16 cellular contexts compared by ENCODE assay signal in the genomic region with DNA sequence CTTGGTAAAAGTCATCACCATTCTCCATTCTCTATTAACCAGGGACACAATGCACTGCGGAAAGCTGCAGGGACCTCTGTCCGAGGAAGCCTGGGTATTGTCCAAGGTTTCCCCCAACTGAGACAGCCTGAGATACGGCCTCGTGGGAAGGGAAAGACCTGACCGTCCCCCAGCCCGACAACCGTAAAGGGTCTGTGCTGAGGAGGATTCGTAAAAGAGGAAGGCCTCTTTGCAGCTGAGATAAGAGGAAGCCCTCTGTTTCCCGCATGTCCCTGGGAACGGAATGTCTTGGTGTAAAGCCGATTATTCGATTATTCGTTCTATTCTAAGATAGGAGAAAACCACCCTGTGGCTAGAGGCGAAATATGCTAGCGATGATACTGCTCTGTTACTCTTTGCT. TPM values are rescaled to one million over a fixed set of nuclear protein-coding genes. Genes with fewer than 3 reads are reported as not detected.
DNase-seq lines count a peak whose midpoint lies in the region; ATAC-seq and TF ChIP-seq lines count a peak whose summit lies in the region.
"Had no signal": no experiment of that assay in that cellular context is flagged by ENCODE, and none has a peak within 500 bp of the region (broad histone marks: within the 10 kb centered on the region; RNA-seq: fewer than 3 reads in every experiment).

No MANE protein-coding gene starts in this region.

- H3K4me1 Mint-ChIP-seq in CD4-positive, alpha-beta T cell (ENCODE audit: low read depth): peaks cover 47% of the 10 kb centered on the region
- H3K4me1 Mint-ChIP-seq in HFFc6 (ENCODE audit: low read depth) (peaks cover 4% of the 10 kb centered on the region; the same call in 1 of the 2 replicates), mesothelial cell of epicardium (peaks cover 10% of the 10 kb centered on the region)
- H3K4me1 Mint-ChIP-seq in activated T-helper 17 cell treated with anti-CD3 and anti-CD28 coated beads, Interleukin-2, amount 50 U/mL, for 72 hours: peaks cover 24% of the 10 kb centered on the region

- no peak for ATAC-seq in CD4-positive, alpha-beta T cell (ENCODE audit: poor library complexity)
- peak; percentile 43 for ATAC-seq in activated T-helper 17 cell treated with anti-CD3 and anti-CD28 coated beads, Interleukin-2, amount 50 U/mL, for 72 hours (replicated peaks)
- ATAC-seq in GM21515 (IDR thresholded peaks at IDR 0.05; ENCODE audit: unreplicated experiment) (no peak), GM18505 (IDR thresholded peaks at IDR 0.05; ENCODE audit: unreplicated experiment) (no peak)
- ATAC-seq: SK-N-SH treated with all-trans-retinoic acid at 6 μM for 48 hours had no signal

- no peaks in the 10 kb centered on the region for H3K9me3 ChIP-seq in CD4-positive, alpha-beta T cell (ENCODE audit: control insufficient read depth, low read length)
- H3K9me3 ChIP-seq: sigmoid colon had no signal

- CTCF ChIA-PET in CD4-positive, alpha-beta T cell (lab: Charles Lee): no interaction called here

- peak overlapping the region; percentile 79 for H3K27ac Mint-ChIP-seq in CD4-positive, alpha-beta T cell
- H3K27ac Mint-ChIP-seq in HFFc6 (0 out of 2 replicates have a peak overlapping the region, but pooled peaks have one; percentile 18), mesothelial cell of epicardium (peak overlapping the region; percentile 4)
- peak overlapping the region; percentile 84 for H3K27ac Mint-ChIP-seq in activated T-helper 17 cell treated with anti-CD3 and anti-CD28 coated beads, Interleukin-2, amount 50 U/mL, for 72 hours

- H3K27me3 Mint-ChIP-seq in CD4-positive, alpha-beta T cell: no peaks in the 10 kb centered on the region
- H3K27me3 Mint-ChIP-seq in HFFc6 (ENCODE audit: insufficient read depth): peaks cover 6% of the 10 kb centered on the region
- no peaks in the 10 kb centered on the region for H3K27me3 Mint-ChIP-seq in activated T-helper 17 cell treated with anti-CD3 and anti-CD28 coated beads, Interleukin-2, amount 50 U/mL, for 72 hours
- H3K27me3 Mint-ChIP-seq in mesothelial cell of epicardium (ENCODE audit: low read depth): no peaks in the 10 kb centered on the region
- H3K27me3 Mint-ChIP-seq: naive B cell had no signal

- peak in 1 of 10 experiments; percentile 22 for DNase-seq in CD4-positive, alpha-beta T cell
- DNase-seq in HFFc6: no peak
- no peak for DNase-seq in mesothelial cell of epicardium (ENCODE audit: low spot score in 2 of 2, unreplicated experiment in 2 of 2)
- DNase-seq in NCI-H524 (lab: John Stamatoyannopoulos, UW): no peak
- DNase-seq: brain microvascular endothelial cell, COR-L47, glutamatergic neuron, kidney glomerular epithelial cell, naive B cell, NCI-H2171, substantia nigra had no signal

- H3K4me3 Mint-ChIP-seq in CD4-positive, alpha-beta T cell: peak overlapping the region; percentile 82
- no peak overlapping the region for H3K4me3 Mint-ChIP-seq in HFFc6
- peak overlapping the region; percentile 65 for H3K4me3 Mint-ChIP-seq in activated T-helper 17 cell treated with anti-CD3 and anti-CD28 coated beads, Interleukin-2, amount 50 U/mL, for 72 hours
- H3K4me3 Mint-ChIP-seq in mesothelial cell of epicardium: no peak overlapping the region

- no peaks in the 10 kb centered on the region for H3K27me3 ChIP-seq in CD4-positive, alpha-beta T cell (ENCODE audit: control insufficient read depth, insufficient read depth, low read length)
- H3K27me3 ChIP-seq: brain microvascular endothelial cell, sigmoid colon had no signal

- no peaks in the 10 kb centered on the region for H3K9me3 Mint-ChIP-seq in CD4-positive, alpha-beta T cell
- H3K9me3 Mint-ChIP-seq in HFFc6: no peaks in the 10 kb centered on the region
- no peaks in the 10 kb centered on the region for H3K9me3 Mint-ChIP-seq in activated T-helper 17 cell treated with anti-CD3 and anti-CD28 coated beads, Interleukin-2, amount 50 U/mL, for 72 hours
- no peaks in the 10 kb centered on the region for H3K9me3 Mint-ChIP-seq in mesothelial cell of epicardium
- H3K9me3 Mint-ChIP-seq: naive B cell had no signal

- no peak for TF ChIP-seq CTCF in CD4-positive, alpha-beta T cell (IDR thresholded peaks at IDR 0.05)
- TF ChIP-seq CTCF in HFFc6 (IDR thresholded peaks at IDR 0.05) (no peak), mesothelial cell of epicardium (IDR thresholded peaks at IDR 0.05; ENCODE audit: unreplicated experiment) (no peak)

- H3K36me3 Mint-ChIP-seq in CD4-positive, alpha-beta T cell (ENCODE audit: low read depth): peaks cover 56% of the 10 kb centered on the region
- H3K36me3 Mint-ChIP-seq in HFFc6 (ENCODE audit: low read depth): peaks cover 24% of the 10 kb centered on the region
- H3K36me3 Mint-ChIP-seq in activated T-helper 17 cell treated with anti-CD3 and anti-CD28 coated beads, Interleukin-2, amount 50 U/mL, for 72 hours (ENCODE audit: low read depth): peaks cover 65% of the 10 kb centered on the region
- H3K36me3 Mint-ChIP-seq in mesothelial cell of epicardium: peaks cover 6% of the 10 kb centered on the region

- intact Hi-C loops in CD4-positive, alpha-beta T cell (cut with DNase I, micrococcal nuclease): no loop called here

- no peak for TF ChIP-seq POLR2A in GM18505 (IDR thresholded peaks at IDR 0.05; ENCODE audit: borderline replicate concordance, extremely low read depth, insufficient read depth, insufficient read length)

- POLR2A ChIA-PET in CD4-positive, alpha-beta T cell (lab: Charles Lee): no interaction called here

- no peak overlapping the region for H3K27ac ChIP-seq in CD4-positive, alpha-beta T cell (ENCODE audit: low read depth, low read length)
- H3K27ac ChIP-seq: brain microvascular endothelial cell, sigmoid colon had no signal

RNA-seq across cellular contexts. Expression of a gene that starts 5.3 kb away (rescaled TPM):
- 10 to 100 TPM; 69.5 to 72.7 TPM for total RNA-seq in CD4-positive, alpha-beta T cell
- total RNA-seq in HFFc6 (2021; fragmentation: NEBNext Ultra II Directional; extraction: Animal tissue kit (Norgen Biotek cat#: 25700)): 10 to 100 TPM; 63.5 to 76.9 (median 67.2) TPM
- 10 to 100 TPM; 32.5 to 84.3 TPM for total RNA-seq in activated T-helper 17 cell treated with anti-CD3 and anti-CD28 coated beads, Interleukin-2, amount 50 U/mL, for 72 hours
- 64.3 to 68.2 TPM (median 65.5 TPM) in 3 replicates for total RNA-seq in mesothelial cell of epicardium

RNA-seq across cellular contexts. Expression of a gene that starts 5.6 kb away (rescaled TPM):
- 100 to 1,000 TPM in 1 of 2 experiments, 10 to 100 TPM in 1; 99.6 to 104 TPM for total RNA-seq in CD4-positive, alpha-beta T cell
- total RNA-seq in HFFc6 (2021; fragmentation: NEBNext Ultra II Directional; extraction: Animal tissue kit (Norgen Biotek cat#: 25700)): 100 to 1,000 TPM; 163 to 194 (median 164) TPM
- total RNA-seq in activated T-helper 17 cell treated with anti-CD3 and anti-CD28 coated beads, Interleukin-2, amount 50 U/mL, for 72 hours: 100 to 1,000 TPM; 118 to 139 TPM
- total RNA-seq in mesothelial cell of epicardium: 85.2 to 100.0 TPM (median 91.8 TPM) in 3 replicates

RNA-seq across cellular contexts. Expression of a gene that starts 9.1 kb away (rescaled TPM):
- not detected for total RNA-seq in CD4-positive, alpha-beta T cell
- total RNA-seq in HFFc6 (2021; fragmentation: NEBNext Ultra II Directional; extraction: Animal tissue kit (Norgen Biotek cat#: 25700)): not detected
- total RNA-seq in activated T-helper 17 cell treated with anti-CD3 and anti-CD28 coated beads, Interleukin-2, amount 50 U/mL, for 72 hours: not detected
- total RNA-seq in mesothelial cell of epicardium: not detected in 3 replicates
- total RNA-seq: sigmoid colon had no signal

RNA-seq across cellular contexts. Expression of a gene that starts 34.2 kb away (rescaled TPM):
- total RNA-seq in CD4-positive, alpha-beta T cell: 10 to 100 TPM; 16.4 to 18.0 TPM
- total RNA-seq in HFFc6 (2021; fragmentation: NEBNext Ultra II Directional; extraction: Animal tissue kit (Norgen Biotek cat#: 25700)): 10 to 100 TPM in 4 of 6 experiments, 1 to 10 TPM in 2; 8.0 to 10.9 (median 10.2) TPM
- total RNA-seq in activated T-helper 17 cell treated with anti-CD3 and anti-CD28 coated beads, Interleukin-2, amount 50 U/mL, for 72 hours: 10 to 100 TPM; 16.5 to 48.5 TPM
- 33.2 to 33.7 TPM (median 33.3 TPM) in 3 replicates for total RNA-seq in mesothelial cell of epicardium

RNA-seq across cellular contexts. Expression of a gene that starts 34.8 kb away (rescaled TPM):
- 10 to 100 TPM; 56.9 to 57.8 TPM for total RNA-seq in CD4-positive, alpha-beta T cell
- 100 to 1,000 TPM; 167 to 180 (median 172) TPM for total RNA-seq in HFFc6 (2021; fragmentation: NEBNext Ultra II Directional; extraction: Animal tissue kit (Norgen Biotek cat#: 25700))
- 100 to 1,000 TPM; 153 to 211 TPM for total RNA-seq in activated T-helper 17 cell treated with anti-CD3 and anti-CD28 coated beads, Interleukin-2, amount 50 U/mL, for 72 hours
- 93.0 to 96.2 TPM (median 93.9 TPM) in 3 replicates for total RNA-seq in mesothelial cell of epicardium

Comparison
In these comparisons a context has a peak if more than half of its experiments do, and no peak if none do; other contexts are left out.
1. H3K27ac Mint-ChIP-seq: peak in every context shown above with its lines; median percentile 84 in activated T-helper 17 cell treated with anti-CD3 and anti-CD28 coated beads, Interleukin-2, amount 50 U/mL, for 72 hours; 79 in CD4-positive, alpha-beta T cell; 18 in HFFc6; 4 in mesothelial cell of epicardium.
2. H3K4me3 Mint-ChIP-seq: peak in CD4-positive, alpha-beta T cell (single experiment) and activated T-helper 17 cell treated with anti-CD3 and anti-CD28 coated beads, Interleukin-2, amount 50 U/mL, for 72 hours (single experiment); none in HFFc6 (single experiment) and mesothelial cell of epicardium (single experiment).